ENCODE assay signal across 17 cellular contexts in the genomic region with DNA sequence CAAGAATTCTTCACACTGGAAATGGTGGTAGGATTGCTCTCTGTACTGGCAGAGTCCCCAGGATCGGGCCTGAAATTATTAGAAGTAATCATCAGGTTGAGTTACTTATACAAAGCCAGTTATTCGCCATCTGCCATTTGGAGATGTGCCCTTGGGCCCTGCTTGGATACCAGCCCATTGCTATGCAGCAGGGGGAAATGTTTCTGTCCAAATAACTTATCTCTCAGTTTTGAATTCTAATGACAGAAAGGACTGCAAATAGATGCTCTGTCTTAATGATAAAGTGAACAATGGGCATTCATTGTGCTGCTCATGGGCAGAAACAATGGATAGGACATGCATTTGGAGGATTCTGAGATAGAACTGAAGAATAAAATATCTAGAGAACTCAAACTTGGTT.
"Had no signal": no experiment of that assay in that cellular context is flagged by ENCODE, and none has a peak within 500 bp of the region (broad histone marks: within the 10 kb centered on the region; RNA-seq: fewer than 3 reads in every experiment).

No MANE protein-coding gene starts in this region.

- H3K4me1 Mint-ChIP-seq: memory B cell, naive B cell had no signal

- ATAC-seq: activated CD4-positive, CD25-positive, alpha-beta regulatory T cell treated with anti-CD3 and anti-CD28 coated beads, Interleukin-2, amount 50 U/mL, for 24 hours; activated T-cell treated with anti-CD3 and anti-CD28 coated beads, Interleukin-2, amount 50 U/mL, for 4 hours; gastrocnemius medialis; heart left ventricle; left ventricle myocardium superior; mucosa of descending colon; stimulated activated naive CD8-positive, alpha-beta T cell treated with anti-CD3 and anti-CD28 coated beads, Interleukin-15, Interleukin-2, amounts not matched to agents 100 U/mL and 50 U/mL, for 24 hours had no signal

- DNase-seq: activated CD4-positive, alpha-beta T cell treated with anti-CD3 and anti-CD28 coated beads, Interleukin-2, amount 50 U/mL, for 1 hour; activated CD8-positive, alpha-beta memory T cell treated with anti-CD3 and anti-CD28 coated beads, Interleukin-2, amount 50 U/mL, for 4 hours; activated naive CD4-positive, alpha-beta T cell treated with anti-CD3 and anti-CD28 coated beads, Interleukin-2, amount 50 U/mL, for 16 hours; activated T-cell treated with anti-CD3 and anti-CD28 coated beads, Interleukin-2, amount 50 U/mL, for 4 hours; effector CD4-positive, alpha-beta T cell; gastrocnemius medialis; heart left ventricle; left ventricle myocardium superior; mucosa of descending colon; naive B cell; stimulated activated naive CD8-positive, alpha-beta T cell treated with anti-CD3 and anti-CD28 coated beads, Interleukin-15, Interleukin-2, amounts not matched to agents 100 U/mL and 50 U/mL, for 24 hours; T1000; trophoblast cell had no signal

- H3K27ac Mint-ChIP-seq: memory B cell, naive B cell, progenitor cell of endocrine pancreas had no signal

- H3K27me3 Mint-ChIP-seq: memory B cell had no signal

- H3K36me3 Mint-ChIP-seq: memory B cell, naive B cell had no signal

- H3K4me3 Mint-ChIP-seq: activated T-cell treated with anti-CD3 and anti-CD28 coated beads, Interleukin-2, amount 50 U/mL, for 4 hours; memory B cell; naive B cell; neural crest cell had no signal
